Comparison of ENCODE assay signal across 8 cellular contexts in genomic region chr11:63536669-63537292, GRCh38. TPM values are rescaled to one million over a fixed set of nuclear protein-coding genes. Genes with fewer than 3 reads are reported as not detected.
DNase-seq lines count a peak whose midpoint lies in the region; ATAC-seq and TF ChIP-seq lines count a peak whose summit lies in the region.

A gene with protein sequence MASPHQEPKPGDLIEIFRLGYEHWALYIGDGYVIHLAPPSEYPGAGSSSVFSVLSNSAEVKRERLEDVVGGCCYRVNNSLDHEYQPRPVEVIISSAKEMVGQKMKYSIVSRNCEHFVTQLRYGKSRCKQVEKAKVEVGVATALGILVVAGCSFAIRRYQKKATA (plus strand): TSS chr11:63536808. CDS start chr11:63536869, 61 bp downstream.

- TF ChIP-seq CTCF in OCI-LY7 (conservative IDR thresholded peaks at IDR 0.05; ENCODE audit: low read length) (no peak), brain microvascular endothelial cell (IDR thresholded peaks at IDR 0.05; ENCODE audit: low read depth, low read length, missing control alignments) (peak; percentile 5), endothelial cell (IDR thresholded peaks at IDR 0.05; ENCODE audit: unreplicated experiment) (no peak)

- peak within 1 kb of the TSS; percentile 77 for H3K4me2 ChIP-seq in OCI-LY7 (ENCODE audit: low read length)

- ATAC-seq in HG03520 (IDR thresholded peaks at IDR 0.05; ENCODE audit: unreplicated experiment), result no peak

- H3K36me3 Mint-ChIP-seq in endothelial cell (ENCODE audit: low read depth, unreplicated experiment), result no peaks in the 10 kb centered on the region

- in situ Hi-C loops in brain microvascular endothelial cell (cut with HindIII; ENCODE audit: low pct_ligation_motif_present, low sequenced_read_pairs), result no loop called here

- H3K27ac ChIP-seq in OCI-LY7 (ENCODE audit: low read depth, low read length, poor library complexity, severe bottlenecking) (no peak within 1 kb of the TSS), brain microvascular endothelial cell (no peak within 1 kb of the TSS), skin epidermis (peak within 1 kb of the TSS; percentile 6 to 90 (median 74))

- no peaks in the 10 kb centered on the region for H3K9me3 ChIP-seq in OCI-LY7 (ENCODE audit: low read length)

- intact Hi-C loops in OCI-LY7 (cut with micrococcal nuclease; ENCODE audit: unreplicated experiment), result no loop called here

- H4K20me1 ChIP-seq in OCI-LY7 (ENCODE audit: insufficient read depth, low read length), result no peaks in the 10 kb centered on the region

- peak within 1 kb of the TSS; percentile 98 for H2AFZ ChIP-seq in OCI-LY7 (ENCODE audit: low read length)

- no peak within 1 kb of the TSS for H3K4me3 Mint-ChIP-seq in endothelial cell (ENCODE audit: unreplicated experiment)

- CTCF ChIA-PET in OCI-LY7 (lab: Charles Lee; ENCODE audit: unreplicated experiment), result no interaction called here

- BruUV-seq in OCI-LY7 (replicated peaks; lab: Mats Ljungman, UMichigan), result no TSS peak

- no peaks in the 10 kb centered on the region for H3K36me3 ChIP-seq in OCI-LY7 (ENCODE audit: insufficient read depth, low read length)
- H3K36me3 ChIP-seq in brain microvascular endothelial cell (replicated peaks), result no peaks in the 10 kb centered on the region

- peaks cover 3% of the 10 kb centered on the region for H3K27me3 Mint-ChIP-seq in endothelial cell (ENCODE audit: unreplicated experiment)

- POLR2A ChIA-PET in OCI-LY7 (lab: Charles Lee), result interaction anchor here (0.5 to 0.9 kb wide), 2 partner anchors 9 to 17 kb away, joined by 3 to 10 read pairs; no protein-coding TSS in a partner anchor

- no peaks in the 10 kb centered on the region for H3K79me2 ChIP-seq in OCI-LY7 (ENCODE audit: insufficient read depth, low read depth, low read length)

- H3K27me3 ChIP-seq in brain microvascular endothelial cell (replicated peaks), result no peaks in the 10 kb centered on the region

- H3K4me1 ChIP-seq in OCI-LY7 (ENCODE audit: insufficient read depth, low read length, poor library complexity, severe bottlenecking), result peaks cover 17% of the 10 kb centered on the region

- H3K4me1 Mint-ChIP-seq in endothelial cell (ENCODE audit: unreplicated experiment), result peaks cover 7% of the 10 kb centered on the region

- H3K9me2 ChIP-seq in OCI-LY7 (ENCODE audit: insufficient read depth, low read length), result no peaks in the 10 kb centered on the region

- peak; percentile 34 for DNase-seq in stimulated activated CD4-positive, alpha-beta T cell treated with anti-CD3 and anti-CD28 coated beads, Interleukin-4, amount 100 ng/mL, for 24 hours
- no peak for DNase-seq in stimulated activated CD4-positive, alpha-beta T cell treated with anti-CD3 and anti-CD28 coated beads, Interleukin-15, amount 100 ng/mL, for 24 hours
- no peak for DNase-seq in OCI-LY7 (ENCODE audit: low spot score)
- DNase-seq in brain microvascular endothelial cell, result peak; percentile 53
- DNase-seq in iris pigment epithelial cell (ENCODE audit: low read depth), result peak; percentile 84
- no peak for DNase-seq in endothelial cell (ENCODE audit: low spot score)

- no peak within 1 kb of the TSS for H3K27ac Mint-ChIP-seq in endothelial cell (ENCODE audit: unreplicated experiment)

- H3K4me3 ChIP-seq in OCI-LY7 (ENCODE audit: low read depth, low read length, poor library complexity, severe bottlenecking), result peak within 1 kb of the TSS; percentile 49
- H3K4me3 ChIP-seq in brain microvascular endothelial cell (ENCODE audit: low read depth, low read length), result peak within 1 kb of the TSS; percentile 22
- peak within 1 kb of the TSS; percentile 20 to 49 (median 30) for H3K4me3 ChIP-seq in skin epidermis

- no peaks in the 10 kb centered on the region for H3K9me3 Mint-ChIP-seq in endothelial cell (ENCODE audit: unreplicated experiment)

RNA-seq across cellular contexts. Expression of the gene that starts here (rescaled TPM):
- 6.5 and 6.8 TPM in 2 replicates for total RNA-seq in OCI-LY7 (2014; rRNA removed; shearing (Covaris generic))
- 1.3 and 1.4 TPM in 2 replicates for total RNA-seq in OCI-LY7 (2022)
- total RNA-seq in endothelial cell (ENCODE audit: unreplicated experiment), result not detected

Comparison
In these comparisons a context has a peak if more than half of its experiments do, and no peak if none do; other contexts are left out.
1. DNase-seq: peak in stimulated activated CD4-positive, alpha-beta T cell treated with anti-CD3 and anti-CD28 coated beads, Interleukin-4, amount 100 ng/mL, for 24 hours (single experiment), brain microvascular endothelial cell (single experiment) and iris pigment epithelial cell (single experiment); none in stimulated activated CD4-positive, alpha-beta T cell treated with anti-CD3 and anti-CD28 coated beads, Interleukin-15, amount 100 ng/mL, for 24 hours (single experiment), OCI-LY7 (single experiment) and endothelial cell (single experiment).
2. H3K27ac ChIP-seq: peak in skin epidermis (21 of 21); none in OCI-LY7 (single experiment) and brain microvascular endothelial cell (single experiment).
3. Peak in every context shown above with its lines, with median percentiles within 50 percentile points of each other: H3K4me3 ChIP-seq.